Comparison of ENCODE assay signal across 1 cellular context in genomic region chr1:23376890-23377811, GRCh38.
TF ChIP-seq lines count a peak whose summit lies in the region.

No MANE protein-coding gene starts in this region.

TF ChIP-seq in HEK293, 187 proteins besides CTCF, POLR2A, EP300 and RAD21 (continued from another document):
- TF ChIP-seq ZNF433 (tag by site-specific recombination; IDR thresholded peaks at IDR 0.05; ENCODE audit: low read depth) (no peak), ZSCAN23 (tag by site-specific recombination; IDR thresholded peaks at IDR 0.05) (no peak), KLF9 (tag by site-specific recombination; IDR thresholded peaks at IDR 0.05; ENCODE audit: low read depth) (no peak), ZNF707 (tag by site-specific recombination; IDR thresholded peaks at IDR 0.05) (no peak), ZNF530 (tag by site-specific recombination; IDR thresholded peaks at IDR 0.05; ENCODE audit: low read depth) (no peak), ZNF24 (tag by site-specific recombination; IDR thresholded peaks at IDR 0.05) (no peak), ZFHX2 (tag by site-specific recombination; conservative IDR thresholded peaks at IDR 0.05) (peak; percentile 90), TSHZ1 (tag by site-specific recombination; IDR thresholded peaks at IDR 0.05; ENCODE audit: borderline replicate concordance) (peak; percentile 9; the same call in 1 of the 2 replicates), ZSCAN16 (tag by site-specific recombination; IDR thresholded peaks at IDR 0.05) (no peak), ZNF114 (tag by site-specific recombination; IDR thresholded peaks at IDR 0.05) (no peak), ZNF311 (tag by site-specific recombination; IDR thresholded peaks at IDR 0.05; ENCODE audit: borderline replicate concordance) (no peak), ZNF610 (tag by site-specific recombination; IDR thresholded peaks at IDR 0.05; ENCODE audit: borderline replicate concordance) (no peak), REPIN1 (tag by site-specific recombination; IDR thresholded peaks at IDR 0.05; ENCODE audit: low read depth) (no peak), ZNF747 (tag by site-specific recombination; IDR thresholded peaks at IDR 0.05) (no peak), ZNF146 (tag by site-specific recombination; IDR thresholded peaks at IDR 0.05) (no peak), ZNF654 (tag by site-specific recombination; IDR thresholded peaks at IDR 0.05; ENCODE audit: low read depth) (no peak), ZNF341 (tag by site-specific recombination; IDR thresholded peaks at IDR 0.05; ENCODE audit: low read depth) (peak; percentile 18; the same call in 1 of the 2 replicates)
